Comparison of ENCODE assay signal across 14 cellular contexts in the genomic region with DNA sequence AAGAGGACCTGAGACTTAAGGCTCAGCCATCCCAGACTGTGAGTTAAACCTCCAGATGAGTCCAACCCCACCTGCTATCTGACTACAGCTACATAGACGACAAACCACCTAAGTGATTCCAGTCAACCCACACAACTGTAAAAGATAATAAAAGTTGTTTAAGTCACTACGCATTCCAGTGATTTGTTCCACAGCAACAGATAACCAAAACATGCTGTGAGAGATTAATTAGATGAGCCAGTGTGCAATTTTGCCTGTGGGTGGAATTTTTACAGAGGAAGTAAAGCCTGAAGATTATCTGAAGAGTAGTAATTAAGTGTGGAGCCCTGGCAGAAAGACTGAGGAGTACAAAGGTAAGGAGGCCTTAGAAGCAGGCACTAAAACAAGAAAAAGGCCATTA. TPM values are rescaled to one million over a fixed set of nuclear protein-coding genes. Genes with fewer than 3 reads are reported as not detected.
DNase-seq lines count a peak whose midpoint lies in the region; ATAC-seq and TF ChIP-seq lines count a peak whose summit lies in the region.
"Had no signal": no experiment of that assay in that cellular context is flagged by ENCODE, and none has a peak within 500 bp of the region (broad histone marks: within the 10 kb centered on the region; RNA-seq: fewer than 3 reads in every experiment).

No MANE protein-coding gene starts in this region.

- peaks cover 24% of the 10 kb centered on the region for H3K36me3 ChIP-seq in OCI-LY3 (replicated peaks; ENCODE audit: low read depth, low read length)
- peaks cover 0 to 5% of the 10 kb centered on the region in 2 donors for H3K36me3 ChIP-seq in psoas muscle (ENCODE audit: insufficient read depth in 1 of 2, low read depth in 1 of 2)

- intact Hi-C loops in psoas muscle (cut with DNase I) = no loop called here

- H3K27me3 ChIP-seq in OCI-LY3 (ENCODE audit: low read depth, low read length) (no peaks in the 10 kb centered on the region), psoas muscle (ENCODE audit: insufficient read depth in 3 of 3, low read length in 2 of 3) (no peaks in the 10 kb centered on the region)

- no peak overlapping the region for H2AFZ ChIP-seq in OCI-LY3 (ENCODE audit: low read depth, low read length)

- H3K9me3 Mint-ChIP-seq in nephron progenitor cell = no peaks in the 10 kb centered on the region
- H3K9me3 Mint-ChIP-seq: activated CD4-positive, alpha-beta T cell treated with anti-CD3 and anti-CD28 coated beads, Interleukin-2, amount 10 ng/mL, durations not matched to agents 24 days and 14 days had no signal

- TF ChIP-seq CTCF in OCI-LY3 (IDR thresholded peaks at IDR 0.05; ENCODE audit: low read depth, low read length) (no peak), psoas muscle (IDR thresholded peaks at IDR 0.05) (no peak), nephron progenitor cell (IDR thresholded peaks at IDR 0.05) (no peak), GM10248 (IDR thresholded peaks at IDR 0.05; ENCODE audit: control extremely low read depth, extremely low read depth, low read depth, missing control alignments) (no peak)

- no peaks in the 10 kb centered on the region for H3K9me3 ChIP-seq in OCI-LY3 (ENCODE audit: insufficient read depth, low read length)
- H3K9me3 ChIP-seq in psoas muscle = no peaks in the 10 kb centered on the region
- H3K9me3 ChIP-seq: thoracic aorta had no signal

- H3K4me3 Mint-ChIP-seq in nephron progenitor cell = no peak overlapping the region
- H3K4me3 Mint-ChIP-seq: activated CD4-positive, alpha-beta T cell treated with anti-CD3 and anti-CD28 coated beads, Interleukin-2, amount 10 ng/mL, durations not matched to agents 24 days and 14 days had no signal

- CTCF ChIA-PET in GM10248 (lab: Yijun Ruan, JAX) = interaction anchor here (1.4 kb wide), 1 partner anchor 86 kb away, joined by 3 read pairs; no protein-coding TSS in a partner anchor

- peak overlapping the region; percentile 86; the same call in 1 of the 2 replicates for H3K27ac ChIP-seq in OCI-LY3 (ENCODE audit: low read length)
- peak overlapping the region; percentile 99 for H3K27ac ChIP-seq in psoas muscle
- H3K27ac ChIP-seq: thoracic aorta had no signal

- POLR2A ChIA-PET in GM10248 (lab: Yijun Ruan, JAX) = no interaction called here

- peaks cover 100% of the 10 kb centered on the region for H3K79me2 ChIP-seq in OCI-LY3 (ENCODE audit: low read length)

- H3K27ac Mint-ChIP-seq in nephron progenitor cell = no peak overlapping the region
- H3K27ac Mint-ChIP-seq: activated CD4-positive, alpha-beta T cell treated with anti-CD3 and anti-CD28 coated beads, Interleukin-2, amount 10 ng/mL, durations not matched to agents 24 days and 14 days had no signal

- 31 to 53% (median 38%) methylated on average over 2 of the region's 2 CpGs for WGBS in psoas muscle, 3 donors

- H3K27me3 Mint-ChIP-seq in nephron progenitor cell (ENCODE audit: low read depth, poor library complexity) = no peaks in the 10 kb centered on the region
- H3K27me3 Mint-ChIP-seq: activated CD4-positive, alpha-beta T cell treated with anti-CD3 and anti-CD28 coated beads, Interleukin-2, amount 10 ng/mL, durations not matched to agents 24 days and 14 days had no signal

- peaks cover 45% of the 10 kb centered on the region for H3K4me1 ChIP-seq in OCI-LY3 (ENCODE audit: low read length)
- peaks cover 79% of the 10 kb centered on the region for H3K4me1 ChIP-seq in psoas muscle

- peaks cover 82% of the 10 kb centered on the region for H4K20me1 ChIP-seq in OCI-LY3 (ENCODE audit: insufficient read depth, low read length)

- peaks cover 4% of the 10 kb centered on the region for H3K4me1 Mint-ChIP-seq in nephron progenitor cell

- H3K4me2 ChIP-seq in OCI-LY3 (ENCODE audit: low read length) = peak overlapping the region; percentile 97

- peak; percentile 56 for DNase-seq in EL
- DNase-seq in fibroblast of gingiva (ENCODE audit: low read depth) = peak; percentile 36
- no peak for DNase-seq in psoas muscle
- DNase-seq in effector CD4-positive, alpha-beta T cell = no peak
- DNase-seq in nephron progenitor cell = no peak
- DNase-seq in HPDE6-E6E7 (ENCODE audit: extremely low spot score) = no peak
- DNase-seq in GM10248 (ENCODE audit: extremely low spot score) = no peak
- DNase-seq: activated CD4-positive, alpha-beta T cell treated with anti-CD3 and anti-CD28 coated beads, Interleukin-2, amount 10 ng/mL, durations not matched to agents 24 days and 14 days; COR-L47; MM.1S; NCI-H2171; T-helper 1 cell had no signal

- H3K36me3 Mint-ChIP-seq in nephron progenitor cell (ENCODE audit: low read depth) = peaks cover 13% of the 10 kb centered on the region

- no peak for ATAC-seq in psoas muscle

- H3K4me3 ChIP-seq in OCI-LY3 (ENCODE audit: low read length) = no peak overlapping the region
- H3K4me3 ChIP-seq in psoas muscle = peak overlapping the region; percentile 97
- H3K4me3 ChIP-seq: thoracic aorta had no signal

- H3K9ac ChIP-seq in OCI-LY3 (ENCODE audit: low read length) = no peak overlapping the region

RNA-seq across cellular contexts. Expression of gene BTBD1, which starts 5.4 kb away (rescaled TPM):
- total RNA-seq in psoas muscle = 100 to 1,000 TPM; 133 to 193 (median 157) TPM
- polyA plus RNA-seq in psoas muscle = 100 to 1,000 TPM in 1 of 3 donors, 10 to 100 TPM in 2; 93.5 to 170 (median 98.9) TPM

RNA-seq across cellular contexts. Expression of gene TM6SF1, which starts 45.8 kb away (rescaled TPM):
- total RNA-seq in psoas muscle = 10 to 100 TPM in 3 of 4 donors, 1 to 10 TPM in 1; 9.2 to 23.4 (median 16.5) TPM
- polyA plus RNA-seq in psoas muscle = 10 to 100 TPM; 10.7 to 17.5 (median 13.8) TPM

RNA-seq across cellular contexts. Expression of gene C15orf40, which starts 50.2 kb away (rescaled TPM):
- 10 to 100 TPM in 3 of 4 donors, 1 to 10 TPM in 1; 6.3 to 11.4 (median 11.2) TPM for total RNA-seq in psoas muscle
- 10 to 100 TPM; 11.3 to 16.2 (median 12.2) TPM for polyA plus RNA-seq in psoas muscle

Comparison
In these comparisons a context has a peak if more than half of its experiments do, and no peak if none do; other contexts are left out.
1. DNase-seq: peak in EL (single experiment) and fibroblast of gingiva (single experiment); none in psoas muscle (0 of 2), effector CD4-positive, alpha-beta T cell (single experiment), nephron progenitor cell (single experiment), HPDE6-E6E7 (single experiment) and GM10248 (single experiment).